1 cellular context compared by ENCODE assay signal in the genomic region with DNA sequence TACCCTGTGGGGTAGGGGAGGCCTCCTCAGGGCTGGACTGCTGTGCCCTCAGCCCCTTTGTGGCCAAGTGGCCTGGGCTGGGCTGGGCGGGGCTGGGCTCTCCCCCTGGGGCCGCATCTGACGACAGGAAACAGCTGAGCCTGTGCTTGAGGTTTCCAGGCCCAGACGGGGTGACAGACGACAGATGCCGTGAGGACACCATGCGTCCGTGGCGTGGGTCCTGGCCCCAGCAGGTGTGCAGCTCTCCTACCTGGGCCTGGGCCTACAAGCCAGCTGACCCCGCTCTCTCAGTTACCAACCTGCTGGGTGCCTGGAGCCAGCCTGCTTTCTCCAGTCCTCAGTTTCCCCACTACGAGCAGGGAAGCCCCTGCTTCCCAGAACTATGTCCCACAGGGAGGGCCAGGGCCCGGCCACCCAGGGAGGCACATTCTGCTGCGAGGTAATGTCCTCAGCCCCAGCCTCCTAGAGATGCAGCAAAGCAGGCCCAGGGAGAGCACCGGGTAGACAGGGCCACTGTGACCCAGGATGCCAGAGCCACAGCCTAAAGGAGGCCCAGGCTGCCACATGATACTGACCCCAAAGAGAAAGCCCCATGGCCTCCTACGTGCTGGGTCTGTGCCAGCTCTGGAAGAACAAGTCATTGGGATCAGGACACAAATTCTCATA.
TF ChIP-seq lines count a peak whose summit lies in the region.

No MANE protein-coding gene starts in this region.

TF ChIP-seq in WTC11, 78 proteins besides CTCF, POLR2A, EP300 and RAD21 (continued from another document):
- TF ChIP-seq ZNF317 (CRISPR knock-in tag; IDR thresholded peaks at IDR 0.05; ENCODE audit: borderline replicate concordance, low read depth) (no peak), SMAD4 (CRISPR knock-in tag; IDR thresholded peaks at IDR 0.05) (no peak), ZNF138 (CRISPR knock-in tag; conservative IDR thresholded peaks at IDR 0.05) (no peak), ZNF423 (CRISPR knock-in tag; IDR thresholded peaks at IDR 0.05) (no peak), RELA (CRISPR knock-in tag; IDR thresholded peaks at IDR 0.05; ENCODE audit: borderline replicate concordance) (no peak), TCF7 (CRISPR knock-in tag; IDR thresholded peaks at IDR 0.05; ENCODE audit: low read depth) (no peak)
- TF ChIP-seq, protein P1, sequence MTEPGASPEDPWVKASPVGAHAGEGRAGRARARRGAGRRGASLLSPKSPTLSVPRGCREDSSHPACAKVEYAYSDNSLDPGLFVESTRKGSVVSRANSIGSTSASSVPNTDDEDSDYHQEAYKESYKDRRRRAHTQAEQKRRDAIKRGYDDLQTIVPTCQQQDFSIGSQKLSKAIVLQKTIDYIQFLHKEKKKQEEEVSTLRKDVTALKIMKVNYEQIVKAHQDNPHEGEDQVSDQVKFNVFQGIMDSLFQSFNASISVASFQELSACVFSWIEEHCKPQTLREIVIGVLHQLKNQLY (CRISPR knock-in tag; IDR thresholded peaks at IDR 0.05), result no peak
- TF ChIP-seq, protein P2, sequence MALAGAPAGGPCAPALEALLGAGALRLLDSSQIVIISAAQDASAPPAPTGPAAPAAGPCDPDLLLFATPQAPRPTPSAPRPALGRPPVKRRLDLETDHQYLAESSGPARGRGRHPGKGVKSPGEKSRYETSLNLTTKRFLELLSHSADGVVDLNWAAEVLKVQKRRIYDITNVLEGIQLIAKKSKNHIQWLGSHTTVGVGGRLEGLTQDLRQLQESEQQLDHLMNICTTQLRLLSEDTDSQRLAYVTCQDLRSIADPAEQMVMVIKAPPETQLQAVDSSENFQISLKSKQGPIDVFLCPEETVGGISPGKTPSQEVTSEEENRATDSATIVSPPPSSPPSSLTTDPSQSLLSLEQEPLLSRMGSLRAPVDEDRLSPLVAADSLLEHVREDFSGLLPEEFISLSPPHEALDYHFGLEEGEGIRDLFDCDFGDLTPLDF (CRISPR knock-in tag; IDR thresholded peaks at IDR 0.05), result no peak
- TF ChIP-seq, protein P3, sequence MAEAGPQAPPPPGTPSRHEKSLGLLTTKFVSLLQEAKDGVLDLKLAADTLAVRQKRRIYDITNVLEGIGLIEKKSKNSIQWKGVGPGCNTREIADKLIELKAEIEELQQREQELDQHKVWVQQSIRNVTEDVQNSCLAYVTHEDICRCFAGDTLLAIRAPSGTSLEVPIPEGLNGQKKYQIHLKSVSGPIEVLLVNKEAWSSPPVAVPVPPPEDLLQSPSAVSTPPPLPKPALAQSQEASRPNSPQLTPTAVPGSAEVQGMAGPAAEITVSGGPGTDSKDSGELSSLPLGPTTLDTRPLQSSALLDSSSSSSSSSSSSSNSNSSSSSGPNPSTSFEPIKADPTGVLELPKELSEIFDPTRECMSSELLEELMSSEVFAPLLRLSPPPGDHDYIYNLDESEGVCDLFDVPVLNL (CRISPR knock-in tag; IDR thresholded peaks at IDR 0.05; ENCODE audit: borderline replicate concordance, low read depth), result no peak
- TF ChIP-seq, protein P4, sequence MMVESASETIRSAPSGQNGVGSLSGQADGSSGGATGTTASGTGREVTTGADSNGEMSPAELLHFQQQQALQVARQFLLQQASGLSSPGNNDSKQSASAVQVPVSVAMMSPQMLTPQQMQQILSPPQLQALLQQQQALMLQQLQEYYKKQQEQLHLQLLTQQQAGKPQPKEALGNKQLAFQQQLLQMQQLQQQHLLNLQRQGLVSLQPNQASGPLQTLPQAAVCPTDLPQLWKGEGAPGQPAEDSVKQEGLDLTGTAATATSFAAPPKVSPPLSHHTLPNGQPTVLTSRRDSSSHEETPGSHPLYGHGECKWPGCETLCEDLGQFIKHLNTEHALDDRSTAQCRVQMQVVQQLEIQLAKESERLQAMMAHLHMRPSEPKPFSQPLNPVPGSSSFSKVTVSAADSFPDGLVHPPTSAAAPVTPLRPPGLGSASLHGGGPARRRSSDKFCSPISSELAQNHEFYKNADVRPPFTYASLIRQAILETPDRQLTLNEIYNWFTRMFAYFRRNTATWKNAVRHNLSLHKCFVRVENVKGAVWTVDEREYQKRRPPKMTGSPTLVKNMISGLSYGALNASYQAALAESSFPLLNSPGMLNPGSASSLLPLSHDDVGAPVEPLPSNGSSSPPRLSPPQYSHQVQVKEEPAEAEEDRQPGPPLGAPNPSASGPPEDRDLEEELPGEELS (CRISPR knock-in tag; IDR thresholded peaks at IDR 0.05), result no peak
- TF ChIP-seq, protein P5, sequence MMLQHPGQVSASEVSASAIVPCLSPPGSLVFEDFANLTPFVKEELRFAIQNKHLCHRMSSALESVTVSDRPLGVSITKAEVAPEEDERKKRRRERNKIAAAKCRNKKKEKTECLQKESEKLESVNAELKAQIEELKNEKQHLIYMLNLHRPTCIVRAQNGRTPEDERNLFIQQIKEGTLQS (CRISPR knock-in tag; conservative IDR thresholded peaks at IDR 0.05), result no peak
- TF ChIP-seq, protein P6, sequence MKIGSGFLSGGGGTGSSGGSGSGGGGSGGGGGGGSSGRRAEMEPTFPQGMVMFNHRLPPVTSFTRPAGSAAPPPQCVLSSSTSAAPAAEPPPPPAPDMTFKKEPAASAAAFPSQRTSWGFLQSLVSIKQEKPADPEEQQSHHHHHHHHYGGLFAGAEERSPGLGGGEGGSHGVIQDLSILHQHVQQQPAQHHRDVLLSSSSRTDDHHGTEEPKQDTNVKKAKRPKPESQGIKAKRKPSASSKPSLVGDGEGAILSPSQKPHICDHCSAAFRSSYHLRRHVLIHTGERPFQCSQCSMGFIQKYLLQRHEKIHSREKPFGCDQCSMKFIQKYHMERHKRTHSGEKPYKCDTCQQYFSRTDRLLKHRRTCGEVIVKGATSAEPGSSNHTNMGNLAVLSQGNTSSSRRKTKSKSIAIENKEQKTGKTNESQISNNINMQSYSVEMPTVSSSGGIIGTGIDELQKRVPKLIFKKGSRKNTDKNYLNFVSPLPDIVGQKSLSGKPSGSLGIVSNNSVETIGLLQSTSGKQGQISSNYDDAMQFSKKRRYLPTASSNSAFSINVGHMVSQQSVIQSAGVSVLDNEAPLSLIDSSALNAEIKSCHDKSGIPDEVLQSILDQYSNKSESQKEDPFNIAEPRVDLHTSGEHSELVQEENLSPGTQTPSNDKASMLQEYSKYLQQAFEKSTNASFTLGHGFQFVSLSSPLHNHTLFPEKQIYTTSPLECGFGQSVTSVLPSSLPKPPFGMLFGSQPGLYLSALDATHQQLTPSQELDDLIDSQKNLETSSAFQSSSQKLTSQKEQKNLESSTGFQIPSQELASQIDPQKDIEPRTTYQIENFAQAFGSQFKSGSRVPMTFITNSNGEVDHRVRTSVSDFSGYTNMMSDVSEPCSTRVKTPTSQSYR (CRISPR knock-in tag; IDR thresholded peaks at IDR 0.05), result no peak
- TF ChIP-seq, protein P7, sequence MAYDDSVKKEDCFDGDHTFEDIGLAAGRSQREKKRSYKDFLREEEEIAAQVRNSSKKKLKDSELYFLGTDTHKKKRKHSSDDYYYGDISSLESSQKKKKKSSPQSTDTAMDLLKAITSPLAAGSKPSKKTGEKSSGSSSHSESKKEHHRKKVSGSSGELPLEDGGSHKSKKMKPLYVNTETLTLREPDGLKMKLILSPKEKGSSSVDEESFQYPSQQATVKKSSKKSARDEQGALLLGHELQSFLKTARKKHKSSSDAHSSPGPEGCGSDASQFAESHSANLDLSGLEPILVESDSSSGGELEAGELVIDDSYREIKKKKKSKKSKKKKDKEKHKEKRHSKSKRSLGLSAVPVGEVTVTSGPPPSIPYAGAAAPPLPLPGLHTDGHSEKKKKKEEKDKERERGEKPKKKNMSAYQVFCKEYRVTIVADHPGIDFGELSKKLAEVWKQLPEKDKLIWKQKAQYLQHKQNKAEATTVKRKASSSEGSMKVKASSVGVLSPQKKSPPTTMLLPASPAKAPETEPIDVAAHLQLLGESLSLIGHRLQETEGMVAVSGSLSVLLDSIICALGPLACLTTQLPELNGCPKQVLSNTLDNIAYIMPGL (CRISPR knock-in tag; IDR thresholded peaks at IDR 0.05), result no peak
- TF ChIP-seq, protein P8, sequence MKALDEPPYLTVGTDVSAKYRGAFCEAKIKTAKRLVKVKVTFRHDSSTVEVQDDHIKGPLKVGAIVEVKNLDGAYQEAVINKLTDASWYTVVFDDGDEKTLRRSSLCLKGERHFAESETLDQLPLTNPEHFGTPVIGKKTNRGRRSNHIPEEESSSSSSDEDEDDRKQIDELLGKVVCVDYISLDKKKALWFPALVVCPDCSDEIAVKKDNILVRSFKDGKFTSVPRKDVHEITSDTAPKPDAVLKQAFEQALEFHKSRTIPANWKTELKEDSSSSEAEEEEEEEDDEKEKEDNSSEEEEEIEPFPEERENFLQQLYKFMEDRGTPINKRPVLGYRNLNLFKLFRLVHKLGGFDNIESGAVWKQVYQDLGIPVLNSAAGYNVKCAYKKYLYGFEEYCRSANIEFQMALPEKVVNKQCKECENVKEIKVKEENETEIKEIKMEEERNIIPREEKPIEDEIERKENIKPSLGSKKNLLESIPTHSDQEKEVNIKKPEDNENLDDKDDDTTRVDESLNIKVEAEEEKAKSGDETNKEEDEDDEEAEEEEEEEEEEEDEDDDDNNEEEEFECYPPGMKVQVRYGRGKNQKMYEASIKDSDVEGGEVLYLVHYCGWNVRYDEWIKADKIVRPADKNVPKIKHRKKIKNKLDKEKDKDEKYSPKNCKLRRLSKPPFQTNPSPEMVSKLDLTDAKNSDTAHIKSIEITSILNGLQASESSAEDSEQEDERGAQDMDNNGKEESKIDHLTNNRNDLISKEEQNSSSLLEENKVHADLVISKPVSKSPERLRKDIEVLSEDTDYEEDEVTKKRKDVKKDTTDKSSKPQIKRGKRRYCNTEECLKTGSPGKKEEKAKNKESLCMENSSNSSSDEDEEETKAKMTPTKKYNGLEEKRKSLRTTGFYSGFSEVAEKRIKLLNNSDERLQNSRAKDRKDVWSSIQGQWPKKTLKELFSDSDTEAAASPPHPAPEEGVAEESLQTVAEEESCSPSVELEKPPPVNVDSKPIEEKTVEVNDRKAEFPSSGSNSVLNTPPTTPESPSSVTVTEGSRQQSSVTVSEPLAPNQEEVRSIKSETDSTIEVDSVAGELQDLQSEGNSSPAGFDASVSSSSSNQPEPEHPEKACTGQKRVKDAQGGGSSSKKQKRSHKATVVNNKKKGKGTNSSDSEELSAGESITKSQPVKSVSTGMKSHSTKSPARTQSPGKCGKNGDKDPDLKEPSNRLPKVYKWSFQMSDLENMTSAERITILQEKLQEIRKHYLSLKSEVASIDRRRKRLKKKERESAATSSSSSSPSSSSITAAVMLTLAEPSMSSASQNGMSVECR (CRISPR knock-in tag; IDR thresholded peaks at IDR 0.05; ENCODE audit: borderline replicate concordance), result no peak
TF ChIP-seq in WTC11: peak in this region for 0.
